27 cellular contexts compared by ENCODE assay signal in the genomic region with DNA sequence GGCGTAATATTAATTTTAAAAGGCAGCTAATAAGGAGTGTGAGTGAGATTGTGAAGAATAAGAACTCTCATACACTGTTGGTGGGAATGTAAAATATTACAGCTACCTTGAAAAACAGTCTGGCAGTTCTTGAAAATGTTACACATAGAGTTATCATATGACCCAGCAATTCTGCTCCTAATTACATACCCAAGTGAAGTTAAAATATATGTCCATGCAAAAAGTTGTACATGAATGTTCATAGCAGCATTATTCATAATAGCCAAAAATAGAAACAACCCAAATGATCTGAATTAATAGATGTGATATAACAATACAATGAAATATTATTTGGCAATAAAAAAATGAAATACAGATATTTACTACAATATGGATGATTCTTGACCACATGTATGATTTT.
"Had no signal": no experiment of that assay in that cellular context is flagged by ENCODE, and none has a peak within 500 bp of the region (broad histone marks: within the 10 kb centered on the region; RNA-seq: fewer than 3 reads in every experiment).

No MANE protein-coding gene starts in this region.

- H3K4me3 ChIP-seq: adrenal gland, body of pancreas, esophagus muscularis mucosa, gastrocnemius medialis, heart right ventricle had no signal

- H3K9me3 ChIP-seq: adrenal gland, body of pancreas, esophagus muscularis mucosa, gastrocnemius medialis, heart right ventricle had no signal

- DNase-seq: activated CD4-positive, alpha-beta memory T cell treated with anti-CD3 and anti-CD28 coated beads for 36 hours; activated CD4-positive, alpha-beta T cell treated with anti-CD3 and anti-CD28 coated beads for 36 hours; activated CD4-positive, alpha-beta T cell treated with anti-CD3 and anti-CD28 coated beads, Interleukin-2, amount 10 ng/mL, durations not matched to agents 24 days and 14 days; activated CD4-positive, CD25-positive, alpha-beta regulatory T cell; activated CD4-positive, CD25-positive, alpha-beta regulatory T cell treated with anti-CD3 and anti-CD28 coated beads, Interleukin-2, amount 50 U/mL, for 72 hours; activated CD8-positive, alpha-beta memory T cell treated with anti-CD3 and anti-CD28 coated beads, Interleukin-2, amount 10 ng/mL, durations not matched to agents 7 days and 5 days; activated CD8-positive, alpha-beta memory T cell treated with anti-CD3 and anti-CD28 coated beads, Interleukin-2, amount 50 U/mL, for 4 hours; activated CD8-positive, alpha-beta T cell treated with anti-CD3 and anti-CD28 coated beads, Interleukin-2, amount 10 ng/mL, durations not matched to agents 7 days and 5 days; activated effector memory CD4-positive, alpha-beta T cell treated with anti-CD3 and anti-CD28 coated beads, Interleukin-2, amount 50 U/mL, for 16 hours; activated naive CD4-positive, alpha-beta T cell treated with anti-CD3 and anti-CD28 coated beads for 36 hours; activated naive CD8-positive, alpha-beta T cell treated with anti-CD3 and anti-CD28 coated beads for 36 hours; activated naive CD8-positive, alpha-beta T cell treated with anti-CD3 and anti-CD28 coated beads, Interleukin-2, amount 50 U/mL, for 24 hours; activated T-cell treated with anti-CD3 and anti-CD28 coated beads, Interleukin-2, amount 50 U/mL, for 1 hour; activated T-cell treated with anti-CD3 and anti-CD28 coated beads, Interleukin-2, amount 50 U/mL, for 48 hours; adrenal gland; amygdala; aorta; caudate nucleus; effector CD8-positive, alpha-beta T cell; erythroblast; foreskin keratinocyte; gastrocnemius medialis; heart right ventricle; T-helper 2 cell had no signal

- H3K4me1 ChIP-seq: foreskin keratinocyte had no signal

- H3K27ac ChIP-seq: adrenal gland, esophagus muscularis mucosa, foreskin keratinocyte, gastrocnemius medialis, heart right ventricle had no signal

- H3K27me3 ChIP-seq: adrenal gland, body of pancreas, esophagus muscularis mucosa, foreskin keratinocyte, gastrocnemius medialis, heart right ventricle had no signal

- ATAC-seq: activated CD4-positive, alpha-beta T cell treated with anti-CD3 and anti-CD28 coated beads for 36 hours; activated CD8-positive, alpha-beta memory T cell treated with anti-CD3 and anti-CD28 coated beads, Interleukin-2, amount 10 ng/mL, durations not matched to agents 7 days and 5 days; activated CD8-positive, alpha-beta T cell treated with anti-CD3 and anti-CD28 coated beads, Interleukin-2, amount 10 ng/mL, durations not matched to agents 7 days and 5 days; activated naive CD8-positive, alpha-beta T cell treated with anti-CD3 and anti-CD28 coated beads, Interleukin-2, amount 50 U/mL, for 24 hours; foreskin keratinocyte; gastrocnemius medialis; heart right ventricle had no signal

- FAIRE-seq: colon had no signal

- H3K36me3 ChIP-seq: adrenal gland, esophagus muscularis mucosa, gastrocnemius medialis, heart right ventricle had no signal
